In the genomic region with DNA sequence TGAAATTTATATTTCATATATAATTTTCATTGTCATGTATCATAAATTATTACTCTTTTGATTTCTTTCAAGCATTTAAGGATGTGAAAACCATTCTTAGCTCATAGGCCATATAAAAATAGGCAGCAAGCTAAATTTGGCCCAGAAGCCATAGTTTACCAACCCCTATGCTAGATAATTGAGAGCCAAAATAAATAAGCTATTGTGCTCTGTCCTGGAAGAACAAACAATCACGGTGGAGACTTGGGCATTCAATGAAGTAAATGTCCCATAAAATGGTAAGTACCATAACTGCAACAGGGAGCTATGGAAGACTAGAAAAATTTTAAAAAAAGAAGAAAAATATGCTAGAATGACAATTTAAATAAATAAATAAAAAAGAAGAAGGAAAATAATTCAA, we compare ENCODE assay signal across 24 cellular contexts.
DNase-seq lines count a peak whose midpoint lies in the region; ATAC-seq lines count a peak whose summit lies in the region.
"Had no signal": no experiment of that assay in that cellular context is flagged by ENCODE, and none has a peak within 500 bp of the region (broad histone marks: within the 10 kb centered on the region; RNA-seq: fewer than 3 reads in every experiment).

No MANE protein-coding gene starts in this region.

- DNase-seq in NCI-H146 (lab: John Stamatoyannopoulos, UW), result peak; percentile 9
- no peak for DNase-seq in NCI-H146 treated with DMSO at 0.1 percent for 48 hours (lab: John Stamatoyannopoulos, UW; ENCODE audit: unreplicated experiment)
- peak; percentile 51 for DNase-seq in NCI-H1417 treated with DMSO at 0.1 percent for 48 hours (lab: John Stamatoyannopoulos, UW)
- DNase-seq in NCI-H748 (lab: John Stamatoyannopoulos, UW; ENCODE audit: unreplicated experiment), result peak; percentile 82
- DNase-seq in left colon, result no peak
- no peak for DNase-seq in T-helper 1 cell
- DNase-seq: 8988T; activated CD4-positive, alpha-beta T cell treated with anti-CD3 and anti-CD28 coated beads, Interleukin-2, amount 10 ng/mL, durations not matched to agents 24 days and 14 days; activated naive CD4-positive, alpha-beta T cell treated with Interleukin-2 at 50 U/mL for 16 hours; activated T-cell treated with anti-CD3 and anti-CD28 coated beads, Interleukin-2, amount 50 U/mL, for 72 hours; CD4-positive, alpha-beta T cell; effector CD8-positive, alpha-beta T cell; GOT3; left lung; naive thymus-derived CD4-positive, alpha-beta T cell; NCI-H1048; NCI-H446 treated with DMSO at 0.1 percent for 48 hours; small intestine; stimulated activated CD4-positive, alpha-beta T cell treated with anti-CD3 and anti-CD28 coated beads, Interleukin-2, amount 100 ng/mL, for 24 hours; upper lobe of left lung; WERI-Rb-1 had no signal

- intact Hi-C loops in left colon (cut with DNase I, micrococcal nuclease), result no loop called here

- ATAC-seq in left colon (peak; percentile 84), HG02852 (IDR thresholded peaks at IDR 0.05; ENCODE audit: unreplicated experiment) (no peak), HG02973 (IDR thresholded peaks at IDR 0.05; ENCODE audit: unreplicated experiment) (no peak)
- ATAC-seq: activated T-cell treated with anti-CD3 and anti-CD28 coated beads, Interleukin-2, amount 50 U/mL, for 72 hours; esophagus mucosa; left lung; naive thymus-derived CD4-positive, alpha-beta T cell had no signal

Comparison
In these comparisons a context has a peak if more than half of its experiments do, and no peak if none do; other contexts are left out.
1. DNase-seq: peak in NCI-H146 (single experiment), NCI-H1417 treated with DMSO at 0.1 percent for 48 hours (single experiment) and NCI-H748 (single experiment); none in NCI-H146 treated with DMSO at 0.1 percent for 48 hours (single experiment), left colon (0 of 2) and T-helper 1 cell (0 of 5).